Comparison of ENCODE assay signal across 14 cellular contexts in genomic region chr2:12313445-12314118, GRCh38.
DNase-seq lines count a peak whose midpoint lies in the region; ATAC-seq lines count a peak whose summit lies in the region.
"Had no signal": no experiment of that assay in that cellular context is flagged by ENCODE, and none has a peak within 500 bp of the region (broad histone marks: within the 10 kb centered on the region; RNA-seq: fewer than 3 reads in every experiment).

No MANE protein-coding gene starts in this region.

- no peaks in the 10 kb centered on the region for H3K36me3 Mint-ChIP-seq in activated CD4-positive, alpha-beta T cell treated with anti-CD3 and anti-CD28 coated beads, Interleukin-2, amount 10 ng/mL, durations not matched to agents 24 days and 14 days (ENCODE audit: low read depth)
- no peaks in the 10 kb centered on the region for H3K36me3 Mint-ChIP-seq in activated CD4-positive, alpha-beta memory T cell treated with anti-CD3 and anti-CD28 coated beads for 36 hours

- H3K4me3 Mint-ChIP-seq in activated CD4-positive, alpha-beta T cell treated with anti-CD3 and anti-CD28 coated beads, Interleukin-2, amount 10 ng/mL, durations not matched to agents 24 days and 14 days, result no peak overlapping the region
- H3K4me3 Mint-ChIP-seq in activated CD4-positive, alpha-beta memory T cell treated with anti-CD3 and anti-CD28 coated beads for 36 hours, result no peak overlapping the region
- H3K4me3 Mint-ChIP-seq: CD8-positive, alpha-beta memory T cell had no signal

- peaks cover 4% of the 10 kb centered on the region for H3K27me3 Mint-ChIP-seq in activated CD4-positive, alpha-beta T cell treated with anti-CD3 and anti-CD28 coated beads, Interleukin-2, amount 10 ng/mL, durations not matched to agents 24 days and 14 days
- no peaks in the 10 kb centered on the region for H3K27me3 Mint-ChIP-seq in activated CD4-positive, alpha-beta memory T cell treated with anti-CD3 and anti-CD28 coated beads for 36 hours

- peak overlapping the region; percentile 27 for H2AFZ ChIP-seq in neuron (ENCODE audit: low read depth, low read length)

- no peaks in the 10 kb centered on the region for H3K27me3 ChIP-seq in neuron (ENCODE audit: insufficient read depth, low read length)
- H3K27me3 ChIP-seq: suprapubic skin had no signal

- H3K4me1 Mint-ChIP-seq in activated CD4-positive, alpha-beta T cell treated with anti-CD3 and anti-CD28 coated beads, Interleukin-2, amount 10 ng/mL, durations not matched to agents 24 days and 14 days, result peaks cover 24% of the 10 kb centered on the region
- peaks cover 22% of the 10 kb centered on the region for H3K4me1 Mint-ChIP-seq in activated CD4-positive, alpha-beta memory T cell treated with anti-CD3 and anti-CD28 coated beads for 36 hours (ENCODE audit: low read depth)

- H3K36me3 ChIP-seq in neuron (ENCODE audit: insufficient read depth, low read length), result no peaks in the 10 kb centered on the region
- H3K36me3 ChIP-seq: suprapubic skin, WERI-Rb-1 had no signal

- no peak for ATAC-seq in GM21723 (IDR thresholded peaks at IDR 0.05; ENCODE audit: unreplicated experiment)
- ATAC-seq: GM12878 had no signal

- no peaks in the 10 kb centered on the region for H3K9me3 ChIP-seq in neuron (ENCODE audit: low read length)
- H3K9me3 ChIP-seq: suprapubic skin had no signal

- DNase-seq in activated CD4-positive, alpha-beta T cell treated with anti-CD3 and anti-CD28 coated beads, Interleukin-2, amount 10 ng/mL, durations not matched to agents 24 days and 14 days, result peak; percentile 60
- DNase-seq in activated CD4-positive, alpha-beta T cell treated with anti-CD3 and anti-CD28 coated beads for 48 hours, result no peak
- peak; percentile 36 for DNase-seq in NCI-H345 (lab: John Stamatoyannopoulos, UW)
- DNase-seq in epidermal melanocyte (ENCODE audit: insufficient read length, low spot score), result peak; percentile 52
- DNase-seq in activated CD4-positive, alpha-beta memory T cell treated with anti-CD3 and anti-CD28 coated beads for 36 hours, result no peak
- no peak for DNase-seq in NOMO-1 treated with dmso at 0.1 percent for 144 hours (lab: John Stamatoyannopoulos, UW; ENCODE audit: unreplicated experiment)
- DNase-seq: CD8-positive, alpha-beta memory T cell; left cardiac atrium; NCI-H1092; WERI-Rb-1 had no signal

- H3K27ac Mint-ChIP-seq in activated CD4-positive, alpha-beta T cell treated with anti-CD3 and anti-CD28 coated beads, Interleukin-2, amount 10 ng/mL, durations not matched to agents 24 days and 14 days, result no peak overlapping the region
- no peak overlapping the region for H3K27ac Mint-ChIP-seq in activated CD4-positive, alpha-beta memory T cell treated with anti-CD3 and anti-CD28 coated beads for 36 hours

- H3K4me1 ChIP-seq in neuron (ENCODE audit: insufficient read depth, low read length), result no peaks in the 10 kb centered on the region

- H3K9me3 Mint-ChIP-seq in activated CD4-positive, alpha-beta T cell treated with anti-CD3 and anti-CD28 coated beads, Interleukin-2, amount 10 ng/mL, durations not matched to agents 24 days and 14 days, result peaks cover 8% of the 10 kb centered on the region
- H3K9me3 Mint-ChIP-seq in activated CD4-positive, alpha-beta memory T cell treated with anti-CD3 and anti-CD28 coated beads for 36 hours, result no peaks in the 10 kb centered on the region
- H3K9me3 Mint-ChIP-seq: CD8-positive, alpha-beta memory T cell had no signal

- intact Hi-C loops in activated CD4-positive, alpha-beta T cell treated with anti-CD3 and anti-CD28 coated beads, Interleukin-2, amount 10 ng/mL, durations not matched to agents 24 days and 14 days (cut with micrococcal nuclease), result no loop called here
- intact Hi-C loops in activated CD4-positive, alpha-beta memory T cell treated with anti-CD3 and anti-CD28 coated beads for 36 hours (cut with micrococcal nuclease), result no loop called here

- POLR2A ChIA-PET in activated CD4-positive, alpha-beta memory T cell treated with anti-CD3 and anti-CD28 coated beads for 36 hours (lab: Charles Lee), result no interaction called here

- CTCF ChIA-PET in activated CD4-positive, alpha-beta memory T cell treated with anti-CD3 and anti-CD28 coated beads for 36 hours (lab: Charles Lee), result interaction anchor here (1.1 kb wide), 1 partner anchor 694 kb away, joined by 3 read pairs; no protein-coding TSS in a partner anchor

- H3K4me3 ChIP-seq in neuron (ENCODE audit: low read length), result no peak overlapping the region
- H3K4me3 ChIP-seq: GM12878, suprapubic skin had no signal

Comparison
In these comparisons a context has a peak if more than half of its experiments do, and no peak if none do; other contexts are left out.
1. DNase-seq: peak in activated CD4-positive, alpha-beta T cell treated with anti-CD3 and anti-CD28 coated beads, Interleukin-2, amount 10 ng/mL, durations not matched to agents 24 days and 14 days (single experiment), NCI-H345 (single experiment) and epidermal melanocyte (single experiment); none in activated CD4-positive, alpha-beta T cell treated with anti-CD3 and anti-CD28 coated beads for 48 hours (single experiment), activated CD4-positive, alpha-beta memory T cell treated with anti-CD3 and anti-CD28 coated beads for 36 hours (single experiment) and NOMO-1 treated with dmso at 0.1 percent for 144 hours (single experiment).